ENCODE assay signal across 17 cellular contexts in the genomic region with DNA sequence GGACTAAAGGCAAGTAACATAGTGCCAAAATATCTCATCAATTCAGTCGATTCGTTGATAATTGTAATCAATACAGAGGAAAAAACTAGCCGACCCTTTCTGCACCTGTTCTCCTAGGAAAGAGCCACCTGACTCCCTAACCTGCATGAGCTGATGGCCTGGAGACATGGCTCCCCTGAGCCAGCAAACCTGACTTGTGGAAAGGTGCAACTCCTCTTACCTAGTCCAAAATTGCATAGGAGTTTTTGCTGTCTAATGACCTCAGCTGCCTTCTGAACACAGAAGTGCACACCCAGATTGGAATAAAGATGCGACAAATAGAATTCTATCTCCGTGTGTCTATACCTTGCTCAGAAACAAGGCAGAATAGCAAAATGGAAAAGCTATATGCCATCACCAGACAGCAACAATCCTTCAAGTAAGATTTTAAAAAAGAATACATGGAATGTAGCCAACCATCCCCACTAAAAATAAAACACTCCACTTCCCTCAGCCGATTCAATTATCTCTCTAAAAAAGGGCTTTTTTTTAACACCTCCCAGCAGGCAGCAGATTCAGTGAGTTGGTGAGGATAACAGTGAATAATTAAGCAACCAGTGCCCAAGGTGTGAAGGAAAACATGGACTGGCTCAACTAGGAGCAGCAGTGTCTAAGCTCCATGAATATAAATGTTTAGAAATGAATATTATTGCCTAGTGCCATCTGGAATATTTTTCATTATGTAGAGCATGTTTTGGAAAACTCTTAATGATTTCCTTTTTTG. TPM values are rescaled to one million over a fixed set of nuclear protein-coding genes. Genes with fewer than 3 reads are reported as not detected.
DNase-seq lines count a peak whose midpoint lies in the region; ATAC-seq and TF ChIP-seq lines count a peak whose summit lies in the region.
"Had no signal": no experiment of that assay in that cellular context is flagged by ENCODE, and none has a peak within 500 bp of the region (broad histone marks: within the 10 kb centered on the region; RNA-seq: fewer than 3 reads in every experiment).

No MANE protein-coding gene starts in this region.

- no peaks in the 10 kb centered on the region for H3K27me3 ChIP-seq in right cardiac atrium (ENCODE audit: control insufficient read depth, insufficient read depth)
- H3K27me3 ChIP-seq in foreskin keratinocyte, result no peaks in the 10 kb centered on the region

- intact Hi-C loops in right cardiac atrium (cut with DNase I), result no loop called here

- H3K4me3 ChIP-seq in right cardiac atrium (ENCODE audit: low read length), result no peak overlapping the region
- H3K4me3 ChIP-seq: gastroesophageal sphincter had no signal

- H3K4me1 ChIP-seq in right cardiac atrium (ENCODE audit: control insufficient read depth, insufficient read depth, low read length) (no peaks in the 10 kb centered on the region), foreskin keratinocyte (no peaks in the 10 kb centered on the region)
- H3K4me1 ChIP-seq: gastroesophageal sphincter had no signal

- no peak overlapping the region for H3K27ac ChIP-seq in right cardiac atrium (ENCODE audit: low read length)
- H3K27ac ChIP-seq in foreskin keratinocyte, result no peak overlapping the region
- H3K27ac ChIP-seq: epithelial cell of prostate, gastroesophageal sphincter had no signal

- no peaks in the 10 kb centered on the region for H3K9me3 ChIP-seq in right cardiac atrium (ENCODE audit: control insufficient read depth, low read length)

- DNase-seq in MV-4-11 (lab: John Stamatoyannopoulos, UW) (peak; percentile 16), NCI-H2171 treated with DMSO at 0.1 percent for 48 hours (lab: John Stamatoyannopoulos, UW) (peak; percentile 72), cerebellum (ENCODE audit: low spot score) (peak; percentile 26), occipital lobe (lab: John Stamatoyannopoulos, UW) (peak; percentile 11), erythroblast (lab: John Stamatoyannopoulos, UW) (no peak), right cardiac atrium (no peak), COLO829 (ENCODE audit: low spot score) (no peak), foreskin keratinocyte (no peak)
- DNase-seq: activated CD4-positive, CD25-positive, alpha-beta regulatory T cell treated with anti-CD3 and anti-CD28 coated beads, Interleukin-2, amount 50 U/mL, for 72 hours; activated naive CD8-positive, alpha-beta T cell treated with anti-CD3 and anti-CD28 coated beads, Interleukin-2, amount 50 U/mL, for 24 hours; HFFc6; Karpas-422; stimulated activated CD4-positive, alpha-beta T cell treated with anti-CD3 and anti-CD28 coated beads, Interleukin-1b, Interleukin-23, amount 100 ng/mL, for 48 hours had no signal

- TF ChIP-seq POLR2A in erythroblast (IDR thresholded peaks at IDR 0.05; ENCODE audit: low read length), result no peak

- no peak for TF ChIP-seq CTCF in foreskin keratinocyte (conservative IDR thresholded peaks at IDR 0.05)

- 37% methylated on average over 6 of the region's 6 CpGs for WGBS in right cardiac atrium

- no peak for ATAC-seq in right cardiac atrium
- no peak for ATAC-seq in foreskin keratinocyte
- ATAC-seq: activated naive CD8-positive, alpha-beta T cell treated with anti-CD3 and anti-CD28 coated beads, Interleukin-2, amount 50 U/mL, for 24 hours; gastroesophageal sphincter; left lobe of liver; SK-N-SH treated with all-trans-retinoic acid at 6 μM for 48 hours had no signal

RNA-seq across cellular contexts. Expression of a gene that starts 26.6 kb away (rescaled TPM):
- total RNA-seq in cerebellum (29.9 TPM), occipital lobe (40.4 TPM), right cardiac atrium (10 to 100 TPM; 36.4 to 38.5 (median 37.1) TPM), foreskin keratinocyte (13.8 and 14.2 TPM in 2 replicates)
- polyA plus RNA-seq in right cardiac atrium (13.1 TPM), foreskin keratinocyte (2.2 and 2.7 TPM in 2 replicates)

Comparison
In these comparisons a context has a peak if more than half of its experiments do, and no peak if none do; other contexts are left out.
1. DNase-seq: peak in MV-4-11 (single experiment), NCI-H2171 treated with DMSO at 0.1 percent for 48 hours (single experiment), cerebellum (single experiment) and occipital lobe (single experiment); none in erythroblast (0 of 2), right cardiac atrium (0 of 3), COLO829 (single experiment) and foreskin keratinocyte (0 of 2).